ENCODE assay signal across 8 cellular contexts in the genomic region with DNA sequence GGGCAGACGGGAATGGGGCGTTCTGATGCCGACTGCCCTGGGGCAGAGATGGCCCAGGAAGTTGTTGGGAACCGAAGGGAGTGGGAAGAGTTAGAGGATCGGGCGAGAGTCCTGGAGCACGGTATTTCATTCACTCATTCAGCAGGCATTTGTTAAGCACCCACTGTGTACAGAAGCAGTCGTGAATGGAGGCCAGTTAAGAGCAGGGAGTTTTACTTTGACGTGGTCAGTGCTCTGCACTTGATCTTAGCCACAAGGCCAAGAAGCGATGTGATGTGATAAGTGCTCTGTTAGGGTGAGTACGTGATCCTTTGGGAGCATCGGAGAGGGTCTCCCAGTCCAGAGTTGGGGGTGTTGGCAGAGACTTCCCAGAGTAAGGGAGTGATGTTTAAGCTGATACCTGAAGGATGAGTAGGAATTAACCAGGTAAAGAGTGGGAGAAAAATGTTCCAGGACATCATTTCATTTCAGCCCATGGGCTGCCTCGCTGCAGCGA. TPM values are rescaled to one million over a fixed set of nuclear protein-coding genes. Genes with fewer than 3 reads are reported as not detected.
A peak's percentile ranks its signal among the peaks of the same experiment; 100 is the strongest.
DNase-seq lines count a peak whose midpoint lies in the region; ATAC-seq and TF ChIP-seq lines count a peak whose summit lies in the region.

No MANE protein-coding gene starts in this region.

- H3K36me3 ChIP-seq in PC-3 (ENCODE audit: low read depth, low read length) = peaks cover 6% of the 10 kb centered on the region; the same call in 1 of the 2 replicates
- H3K36me3 ChIP-seq in skeletal muscle satellite cell (ENCODE audit: insufficient read depth, low read length) = peaks cover 14% of the 10 kb centered on the region

- no peaks in the 10 kb centered on the region for H4K20me1 ChIP-seq in PC-3 (ENCODE audit: low read length)

- POLR2A ChIA-PET in AG04450 (lab: Yijun Ruan, JAX) = no interaction called here
- POLR2A ChIA-PET in PC-3 (lab: Charles Lee; ENCODE audit: unreplicated experiment) = no interaction called here

- CTCF ChIA-PET in AG04450 (lab: Charles Lee) (interaction anchor here (1.3 kb wide), 1 partner anchor 28 kb away, joined by 5 read pairs; no protein-coding TSS in a partner anchor), PC-3 (lab: Charles Lee) (no interaction called here)

- TF ChIP-seq CTCF in AG04450 (IDR thresholded peaks at IDR 0.05; ENCODE audit: low read depth, low read length) (no peak), PC-3 (conservative IDR thresholded peaks at IDR 0.05; ENCODE audit: low read depth, low read length) (no peak), fibroblast of mammary gland (conservative IDR thresholded peaks at IDR 0.05; ENCODE audit: control insufficient read depth, insufficient read depth, low read depth, low read length) (no peak)

- H3K27me3 ChIP-seq in AG04450 (ENCODE audit: control insufficient read depth, insufficient read depth, low read length) = no peaks in the 10 kb centered on the region
- H3K27me3 ChIP-seq in PC-3 (ENCODE audit: low read length) = no peaks in the 10 kb centered on the region
- no peaks in the 10 kb centered on the region for H3K27me3 ChIP-seq in skeletal muscle satellite cell (ENCODE audit: control insufficient read depth, insufficient read depth, low read length)

- H3F3A ChIP-seq in PC-3 (ENCODE audit: low read length, unreplicated experiment) = no peaks in the 10 kb centered on the region

- DNase-seq in AG04450 (ENCODE audit: low read depth, low spot score) (no peak), PC-3 (no peak), fibroblast of mammary gland (ENCODE audit: low read depth) (no peak), HK-2 (ENCODE audit: unreplicated experiment) (no peak)
- no peak for DNase-seq in stimulated activated CD4-positive, alpha-beta T cell treated with anti-CD3 and anti-CD28 coated beads, Interleukin-4, amount 100 ng/mL, for 4 hours

- intact Hi-C loops in PC-3 (cut with micrococcal nuclease) = no loop called here

- no TSS peak for BruUV-seq in PC-3 (replicated peaks; lab: Mats Ljungman, UMichigan)

- ATAC-seq in GM21390 (IDR thresholded peaks at IDR 0.05; ENCODE audit: unreplicated experiment) (peak; percentile 13), PC-3 (no peak), esophagus mucosa (no peak)

- H3K4me1 ChIP-seq in PC-3 (ENCODE audit: insufficient read depth, low read length) (peaks cover 9% of the 10 kb centered on the region), skeletal muscle satellite cell (ENCODE audit: control insufficient read depth, insufficient read depth, low read length) (peaks cover 15% of the 10 kb centered on the region)

- H3K9me2 ChIP-seq in PC-3 (replicated peaks; ENCODE audit: low read length) = no peaks in the 10 kb centered on the region

- peak overlapping the region; percentile 98 for H3K4me3 ChIP-seq in AG04450 (ENCODE audit: low read depth, low read length)
- peak overlapping the region; percentile 83 for H3K4me3 ChIP-seq in PC-3 (ENCODE audit: low read length)
- H3K4me3 ChIP-seq in fibroblast of mammary gland (ENCODE audit: control insufficient read depth, low read depth, low read length) = peak overlapping the region; percentile 89
- H3K4me3 ChIP-seq in skeletal muscle satellite cell (ENCODE audit: low read length) = peak overlapping the region; percentile 91

- peaks cover 40% of the 10 kb centered on the region for H3K79me2 ChIP-seq in PC-3 (ENCODE audit: low read length)

- H3K27ac ChIP-seq in AG04450 (ENCODE audit: low read depth, low read length) (peak overlapping the region; percentile 91), PC-3 (ENCODE audit: low read length) (no peak overlapping the region; the same call in 1 of the 2 replicates)

- H2AFZ ChIP-seq in PC-3 (ENCODE audit: low read length) = peak overlapping the region; percentile 79; the same call in 1 of the 2 replicates

- H3K9ac ChIP-seq in PC-3 (ENCODE audit: low read length) (peak overlapping the region; percentile 86), skeletal muscle satellite cell (ENCODE audit: low read depth, low read length) (peak overlapping the region; percentile 93)

- H3K9me3 ChIP-seq in AG04450 (ENCODE audit: control insufficient read depth, insufficient read depth, low read length) = no peaks in the 10 kb centered on the region; the same call in 1 of the 2 replicates
- no peaks in the 10 kb centered on the region for H3K9me3 ChIP-seq in PC-3 (ENCODE audit: low read length)
- H3K9me3 ChIP-seq in skeletal muscle satellite cell (replicated peaks; ENCODE audit: low read length) = no peaks in the 10 kb centered on the region

- H3K4me2 ChIP-seq in PC-3 (ENCODE audit: low read length) = peak overlapping the region; percentile 93
- H3K4me2 ChIP-seq in skeletal muscle satellite cell (ENCODE audit: low read length) = peak overlapping the region; percentile 88

RNA-seq across cellular contexts. Expression of a gene that starts 0.9 kb away (rescaled TPM):
- 11.1 and 13.5 TPM in 2 replicates for polyA plus RNA-seq in AG04450 (2011; rRNA removed)
- 11.6 and 15.1 TPM in 2 replicates for polyA minus RNA-seq in AG04450 (2011; rRNA and poly(A)+ RNA removed)
- total RNA-seq in PC-3 (2014; rRNA removed) (13.1 and 15.0 TPM in 2 replicates), esophagus mucosa (10.7 TPM)
- total RNA-seq in skeletal muscle satellite cell (2012; rRNA removed) = 15.7 and 16.6 TPM in 2 replicates

RNA-seq across cellular contexts. Expression of a gene that starts 24.3 kb away (rescaled TPM):
- 65.5 and 76.2 TPM in 2 replicates for polyA plus RNA-seq in AG04450 (2011; rRNA removed)
- polyA minus RNA-seq in AG04450 (2011; rRNA and poly(A)+ RNA removed) = 40.1 and 45.7 TPM in 2 replicates
- total RNA-seq in PC-3 (2014; rRNA removed) (17.6 and 25.5 TPM in 2 replicates), esophagus mucosa (12.1 TPM)
- 35.7 and 36.9 TPM in 2 replicates for total RNA-seq in skeletal muscle satellite cell (2012; rRNA removed)

RNA-seq across cellular contexts. Expression of a gene that starts 34.0 kb away (rescaled TPM):
- polyA plus RNA-seq in AG04450 (2011; rRNA removed) = not detected in 2 replicates
- not detected in 2 replicates for polyA minus RNA-seq in AG04450 (2011; rRNA and poly(A)+ RNA removed)
- not detected in 2 replicates for total RNA-seq in PC-3 (2014; rRNA removed)
- under 0.01 TPM in 1 of 2 replicates, not detected in the other for total RNA-seq in skeletal muscle satellite cell (2012; rRNA removed)
- total RNA-seq in esophagus mucosa = not detected

RNA-seq across cellular contexts. Expression of a gene that starts 50.8 kb away (rescaled TPM):
- 26.5 and 36.9 TPM in 2 replicates for polyA plus RNA-seq in AG04450 (2011; rRNA removed)
- polyA minus RNA-seq in AG04450 (2011; rRNA and poly(A)+ RNA removed) = 21.9 and 29.1 TPM in 2 replicates
- total RNA-seq in PC-3 (2014; rRNA removed) = 40.7 and 44.5 TPM in 2 replicates
- 19.0 and 19.9 TPM in 2 replicates for total RNA-seq in skeletal muscle satellite cell (2012; rRNA removed)
- 6.8 TPM for total RNA-seq in esophagus mucosa
